In genomic region chr2:15565392-15565791, GRCh38 we compare ENCODE assay signal across 33 cellular contexts. TPM values are rescaled to one million over a fixed set of nuclear protein-coding genes. Genes with fewer than 3 reads are reported as not detected.
DNase-seq lines count a peak whose midpoint lies in the region; ATAC-seq, FAIRE-seq and TF ChIP-seq lines count a peak whose summit lies in the region.
"Had no signal": no experiment of that assay in that cellular context is flagged by ENCODE, and none has a peak within 500 bp of the region (broad histone marks: within the 10 kb centered on the region; RNA-seq: fewer than 3 reads in every experiment).

No MANE protein-coding gene starts in this region.

- H2AFZ ChIP-seq in HepG2 (ENCODE audit: low read length): no peak overlapping the region
- peak overlapping the region; percentile 66 for H2AFZ ChIP-seq in K562 (ENCODE audit: low read depth, low read length)

- H3K9ac ChIP-seq in HepG2 (ENCODE audit: insufficient read depth, low read depth, low read length) (no peak overlapping the region), K562 (ENCODE audit: insufficient read depth in 1 of 2, low read depth in 2 of 2, low read length in 2 of 2) (no peak overlapping the region)
- H3K9ac ChIP-seq: BLaER1; BLaER1 treated with 17β-estradiol and CSF1 and Interleukin-3, amounts not matched to agents 10 nM and 100 nM had no signal

- H4K20me1 ChIP-seq in HepG2 (ENCODE audit: insufficient read depth, low read length) (no peaks in the 10 kb centered on the region), K562 (replicated peaks; ENCODE audit: control insufficient read depth, insufficient read depth, low read length) (no peaks in the 10 kb centered on the region)
- H4K20me1 ChIP-seq: BLaER1 had no signal

- TF ChIP-seq CTCF in HepG2 (CRISPR knock-in tag; IDR thresholded peaks at IDR 0.05) (no peak), right lobe of liver (IDR thresholded peaks at IDR 0.05) (no peak), K562 (IDR thresholded peaks at IDR 0.05 in 2 of 3, conservative IDR thresholded peaks at IDR 0.05 in 1 of 3; ENCODE audit: insufficient read depth in 2 of 3, low read depth in 1 of 3, low read length in 3 of 3) (no peak)

- H3K4me3 ChIP-seq in HepG2 (replicated peaks in 1 of 3; ENCODE audit: insufficient read depth in 1 of 3, low read depth in 2 of 3, low read length in 3 of 3): no peak overlapping the region
- no peak overlapping the region for H3K4me3 ChIP-seq in right lobe of liver
- no peak overlapping the region for H3K4me3 ChIP-seq in K562
- H3K4me3 ChIP-seq: A549; BLaER1; BLaER1 treated with 17β-estradiol and CSF1 and Interleukin-3, amounts not matched to agents 10 nM and 100 nM had no signal

- no peaks in the 10 kb centered on the region for H3K9me1 ChIP-seq in K562 (ENCODE audit: control insufficient read depth, insufficient read depth, low read length)

- BruUV-seq in HepG2 (replicated peaks; lab: Mats Ljungman, UMichigan): no TSS peak
- BruUV-seq in K562 (replicated peaks; lab: Mats Ljungman, UMichigan): no TSS peak

- no peak for TF ChIP-seq POLR2A in HepG2 (IDR thresholded peaks at IDR 0.05; ENCODE audit: insufficient read depth in 1 of 2, low read depth in 2 of 2, low read length in 2 of 2)
- no peak for TF ChIP-seq POLR2A in right lobe of liver (IDR thresholded peaks at IDR 0.05)
- TF ChIP-seq POLR2A in K562 (conservative IDR thresholded peaks at IDR 0.05): no peak

- POLR2A ChIA-PET in HepG2 (lab: Yijun Ruan, JAX) (no interaction called here), K562 (lab: Yijun Ruan, JAX) (interaction anchor here (2.2 kb wide), 1 partner anchor 12 kb away, joined by 5 read pairs; no protein-coding TSS in a partner anchor)

- 43% methylated on average over 3 of the region's 3 CpGs for whole genome bisulfite sequencing in HepG2 (ENCODE audit: low lambda C conversion rate)
- 70% methylated on average over 3 of the region's 3 CpGs for WGBS in right lobe of liver (ENCODE audit: insufficient coverage, low coverage, low lambda C conversion rate, missing lambda C conversion rate)
- WGBS in K562 (ENCODE audit: insufficient coverage, low coverage, missing lambda C conversion rate): 73% methylated on average over 3 of the region's 3 CpGs

- TF ChIP-seq RAD21 in HepG2 (CRISPR knock-in tag; IDR thresholded peaks at IDR 0.05) (no peak), K562 (CRISPR knock-in tag; conservative IDR thresholded peaks at IDR 0.05 in 1 of 2, IDR thresholded peaks at IDR 0.05 in 1 of 2) (no peak)

- DNase-seq in HepG2 (ENCODE audit: low spot score): no peak
- DNase-seq in right lobe of liver: no peak
- peak; percentile 90 for DNase-seq in SK-N-DZ (ENCODE audit: low spot score)
- DNase-seq in K562 (ENCODE audit: extremely low read depth in 1 of 4, low spot score in 3 of 4): no peak
- no peak for DNase-seq in H4 (ENCODE audit: low spot score)
- DNase-seq in NCI-H345 treated with DMSO at 0.1 percent for 48 hours (lab: John Stamatoyannopoulos, UW; ENCODE audit: unreplicated experiment): no peak
- DNase-seq: 8988T; ACHN; AML-193; BE2C; C1 segment of cervical spinal cord; Caco-2; Calu3; CD4-positive, alpha-beta memory T cell; CD4-positive, alpha-beta T cell; CD4-positive, CD25-positive, alpha-beta regulatory T cell; CD8-positive, alpha-beta memory T cell; CD8-positive, alpha-beta T cell; COR-L47; DMS 273 treated with DMSO at 0.1 percent for 48 hours; DMS153; DMS53; DMS79; DMS79 treated with DMSO at 0.1 percent for 48 hours; DND-41; EL had no signal

- intact Hi-C loops in HepG2 (cut with micrococcal nuclease; ENCODE audit: unreplicated experiment) (no loop called here), right lobe of liver (cut with DNase I) (no loop called here), K562 (cut with micrococcal nuclease) (no loop called here)

- ATAC-seq in HepG2: no peak
- no peak for ATAC-seq in right lobe of liver
- ATAC-seq in K562: no peak
- ATAC-seq: A549; CD8-positive, alpha-beta T cell had no signal

- no peak overlapping the region for H3K4me2 ChIP-seq in HepG2 (ENCODE audit: low read depth, low read length)
- no peak overlapping the region for H3K4me2 ChIP-seq in K562 (ENCODE audit: insufficient read depth, low read length)
- H3K4me2 ChIP-seq: A549; BLaER1; BLaER1 treated with 17β-estradiol and CSF1 and Interleukin-3, amounts not matched to agents 10 nM and 100 nM had no signal

- in situ Hi-C loops in HepG2 (cut with HindIII; ENCODE audit: extremely low pct_ligation_motif_present, low pct_unique_long_range_greater_than_20kb): no loop called here
- in situ Hi-C loops in K562 (cut with MboI): no loop called here

- no peaks in the 10 kb centered on the region for H3K9me3 ChIP-seq in HepG2 (ENCODE audit: low read length)
- H3K9me3 ChIP-seq in right lobe of liver: no peaks in the 10 kb centered on the region
- H3K9me3 ChIP-seq in K562 (replicated peaks; ENCODE audit: control insufficient read depth, insufficient read depth, low read depth, low read length): no peaks in the 10 kb centered on the region
- H3K9me3 ChIP-seq: A549; BE2C; BLaER1; BLaER1 treated with 17β-estradiol and CSF1 and Interleukin-3, amounts not matched to agents 10 nM and 100 nM; Caco-2 had no signal

- H3K36me3 ChIP-seq in HepG2 (replicated peaks in 1 of 2; ENCODE audit: control insufficient read depth in 1 of 2, insufficient read depth in 2 of 2, low read length in 2 of 2) (no peaks in the 10 kb centered on the region), right lobe of liver (no peaks in the 10 kb centered on the region), K562 (ENCODE audit: control insufficient read depth, insufficient read depth, low read length) (no peaks in the 10 kb centered on the region)
- H3K36me3 ChIP-seq: BE2C; BLaER1; BLaER1 treated with 17β-estradiol and CSF1 and Interleukin-3, amounts not matched to agents 10 nM and 100 nM had no signal

- H3K27ac ChIP-seq in HepG2 (ENCODE audit: extremely low read length, insufficient read depth, low read length) (no peak overlapping the region), right lobe of liver (no peak overlapping the region), K562 (ENCODE audit: extremely low read depth, low read depth, low read length) (no peak overlapping the region)
- H3K27ac ChIP-seq: 22Rv1; A549; BLaER1; BLaER1 treated with 17β-estradiol and CSF1 and Interleukin-3, amounts not matched to agents 10 nM and 100 nM; C4-2B had no signal

- H3K27me3 ChIP-seq in HepG2 (ENCODE audit: control insufficient read depth in 1 of 2, insufficient read depth in 2 of 2, low read length in 2 of 2) (peaks cover 0 to 9% of the 10 kb centered on the region in 2 experiments; a peak in 2 of 5 replicates), right lobe of liver (no peaks in the 10 kb centered on the region), K562 (ENCODE audit: control insufficient read depth in 2 of 2, insufficient read depth in 2 of 2, low read length in 2 of 2) (no peaks in the 10 kb centered on the region)
- H3K27me3 ChIP-seq: BE2C; BLaER1; BLaER1 treated with 17β-estradiol and CSF1 and Interleukin-3, amounts not matched to agents 10 nM and 100 nM had no signal

- H3K79me2 ChIP-seq in HepG2 (ENCODE audit: insufficient read depth, low read length) (peaks cover 9% of the 10 kb centered on the region), K562 (ENCODE audit: control insufficient read depth, insufficient read depth, low read length) (peaks cover 19% of the 10 kb centered on the region)

- H3K4me1 ChIP-seq in HepG2 (ENCODE audit: insufficient read depth, low read length) (peaks cover 28% of the 10 kb centered on the region), right lobe of liver (peaks cover 0 to 5% (median 0%) of the 10 kb centered on the region in 4 donors), K562 (replicated peaks in 1 of 2; ENCODE audit: control insufficient read depth in 2 of 2, insufficient read depth in 2 of 2, low read length in 2 of 2) (peaks cover 13 to 26% of the 10 kb centered on the region in 2 experiments)
- H3K4me1 ChIP-seq: Caco-2 had no signal

- FAIRE-seq in HepG2 (lab: Jason Lieb, UNC): no peak
- no peak for FAIRE-seq in K562 (lab: Jason Lieb, UNC)
- FAIRE-seq: A204.1, A549, D721Med had no signal

- no peak for TF ChIP-seq EP300 in HepG2 (IDR thresholded peaks at IDR 0.05; ENCODE audit: low read depth in 2 of 2, low read length in 2 of 2)
- TF ChIP-seq EP300 in HepG2 (CRISPR knock-in tag; IDR thresholded peaks at IDR 0.05; ENCODE audit: borderline replicate concordance): no peak
- no peak for TF ChIP-seq EP300 in K562 (IDR thresholded peaks at IDR 0.05; ENCODE audit: low read length)

- CTCF ChIA-PET in HepG2 (lab: Yijun Ruan, JAX; ENCODE audit: low intra/inter-chr PET ratio, low total read pairs): no interaction called here
- CTCF ChIA-PET in K562 (lab: Yijun Ruan, JAX; ENCODE audit: low intra/inter-chr PET ratio): no interaction called here

RNA-seq across cellular contexts. Expression of gene NBAS, which starts 4.3 kb away (rescaled TPM):
- total RNA-seq in HepG2 (2016; rRNA removed; fragmentation: Illumina TruSeq; extraction: Trizol) (58.7 and 61.4 TPM in 2 replicates), right lobe of liver (10 to 100 TPM; 16.1 to 21.8 (median 18.5) TPM), K562 (2014; rRNA removed) (69.9 and 79.6 TPM in 2 replicates), K562 (2014; rRNA removed; fragmentation: Illumina TruSeq; extraction: Trizol) (90.3 and 91.4 TPM in 2 replicates), K562 (2015; rRNA removed; fragmentation: Illumina TruSeq; extraction: Trizol) (90.1 and 94.4 TPM in 2 replicates), K562 (2021) (91.2 and 95.8 TPM in 2 replicates)
- 52.9 and 59.9 TPM in 2 replicates for total RNA-seq in HepG2 (2016; cell fraction: cytosol; rRNA removed; fragmentation: Illumina TruSeq; extraction: Trizol; ENCODE audit: low read depth)
- 56.3 and 56.6 TPM in 2 replicates for total RNA-seq in HepG2 (2016; cell fraction: insoluble cytoplasmic fraction; rRNA removed; fragmentation: Illumina TruSeq; extraction: Trizol)
- 27.5 and 33.9 TPM in 2 replicates for total RNA-seq in HepG2 (2016; cell fraction: membrane; rRNA removed; fragmentation: Illumina TruSeq; extraction: Trizol)
- total RNA-seq in HepG2 (2016; cell fraction: nucleus; rRNA removed; fragmentation: Illumina TruSeq; extraction: Trizol): 75.6 and 80.4 TPM in 2 replicates
- polyA plus RNA-seq in HepG2 (2011; rRNA removed) (28.8 and 33.6 TPM in 2 replicates), K562 (2011; rRNA removed) (55.3 and 56.7 TPM in 2 replicates), K562 (2014; fragmentation: Illumina TruSeq; extraction: Trizol) (63.7 and 70.8 TPM in 2 replicates), K562 (2014; fragmentation: Nextera tagmentation; extraction: Ambion mirVana) (10 to 100 TPM; 15.3 to 33.5 TPM), K562 (2014; rRNA removed) (43.1 and 49.5 TPM in 2 replicates)
- polyA plus RNA-seq in HepG2 (2011; cell fraction: cytosol; rRNA removed): 29.5 and 30.7 TPM in 2 replicates
- 23.2 and 23.7 TPM in 2 replicates for polyA plus RNA-seq in HepG2 (2011; cell fraction: nucleus; rRNA removed)
- polyA plus RNA-seq in HepG2 (2012): 26.5 and 30.9 TPM in 2 replicates
- polyA plus RNA-seq in HepG2 (2016; cell fraction: cytosol; fragmentation: Illumina TruSeq; extraction: Trizol; ENCODE audit: low read depth): 14.7 and 16.9 TPM in 2 replicates
- 27.5 and 27.7 TPM in 2 replicates for polyA plus RNA-seq in HepG2 (2016; cell fraction: insoluble cytoplasmic fraction; fragmentation: Illumina TruSeq; extraction: Trizol; ENCODE audit: low read depth)
- 5.6 and 6.1 TPM in 2 replicates for polyA plus RNA-seq in HepG2 (2016; cell fraction: membrane; fragmentation: Illumina TruSeq; extraction: Trizol; ENCODE audit: low read depth)
- 39.1 and 42.0 TPM in 2 replicates for polyA plus RNA-seq in HepG2 (2016; cell fraction: nucleus; fragmentation: Illumina TruSeq; extraction: Trizol; ENCODE audit: insufficient read depth, low read depth)
- 55.2 and 126 TPM in 2 replicates for polyA minus RNA-seq in HepG2 (2011; rRNA and poly(A)+ RNA removed; ENCODE audit: low replicate concordance)
- 57.6 and 62.9 TPM in 2 replicates for polyA minus RNA-seq in HepG2 (2011; cell fraction: cytosol; rRNA and poly(A)+ RNA removed)
- polyA minus RNA-seq in HepG2 (2011; cell fraction: nucleus; rRNA and poly(A)+ RNA removed): 102 and 117 TPM in 2 replicates
- 171 and 202 TPM in 2 replicates for polyA plus RNA-seq in SK-N-DZ (2014; cell fraction: cytosol; rRNA removed)
- 123 and 132 TPM in 2 replicates for polyA plus RNA-seq in SK-N-DZ (2014; cell fraction: nucleus; rRNA removed)
- 91.7 and 241 TPM in 2 replicates for total RNA-seq in K562 (2011; cell fraction: chromatin; rRNA removed; ENCODE audit: low replicate concordance)
- total RNA-seq in K562 (2011; cell fraction: nucleolus; rRNA removed): 43.5 and 55.7 TPM in 2 replicates
- 65.8 and 79.2 TPM in 2 replicates for total RNA-seq in K562 (2011; cell fraction: nucleoplasm; rRNA removed)
- 40.2 and 57.1 TPM in 2 replicates for polyA plus RNA-seq in K562 (2011; cell fraction: cytosol; rRNA removed)
- polyA plus RNA-seq in K562 (2011; cell fraction: nucleus; rRNA removed): 61.7 and 63.2 TPM in 2 replicates
- polyA plus RNA-seq in K562 (2012): 55.4 and 126 TPM in 2 replicates
- 182 and 229 TPM in 2 replicates for polyA minus RNA-seq in K562 (2011; rRNA and poly(A)+ RNA removed)
- 75.2 and 76.4 TPM in 2 replicates for polyA minus RNA-seq in K562 (2011; cell fraction: cytosol; rRNA and poly(A)+ RNA removed)
- polyA minus RNA-seq in K562 (2011; cell fraction: nucleus; rRNA and poly(A)+ RNA removed): 67.5 and 123 TPM in 2 replicates
- total RNA-seq in H4 (2014; rRNA removed; shearing (Covaris generic)): 16.2 and 18.2 TPM in 2 replicates

RNA-seq across cellular contexts. Expression of gene DDX1, which starts 26.3 kb away (rescaled TPM):
- total RNA-seq in HepG2 (2016; rRNA removed; fragmentation: Illumina TruSeq; extraction: Trizol) (130 and 254 TPM in 2 replicates), right lobe of liver (10 to 100 TPM; 29.7 to 43.5 (median 37.6) TPM), K562 (2014; rRNA removed) (116 and 118 TPM in 2 replicates), K562 (2014; rRNA removed; fragmentation: Illumina TruSeq; extraction: Trizol) (277 and 293 TPM in 2 replicates), K562 (2015; rRNA removed; fragmentation: Illumina TruSeq; extraction: Trizol) (212 and 232 TPM in 2 replicates), K562 (2021) (190 and 203 TPM in 2 replicates)
- 20.7 and 26.0 TPM in 2 replicates for total RNA-seq in HepG2 (2016; cell fraction: cytosol; rRNA removed; fragmentation: Illumina TruSeq; extraction: Trizol; ENCODE audit: low read depth)
- 128 and 254 TPM in 2 replicates for total RNA-seq in HepG2 (2016; cell fraction: insoluble cytoplasmic fraction; rRNA removed; fragmentation: Illumina TruSeq; extraction: Trizol)
- 42.3 and 49.4 TPM in 2 replicates for total RNA-seq in HepG2 (2016; cell fraction: membrane; rRNA removed; fragmentation: Illumina TruSeq; extraction: Trizol)
- total RNA-seq in HepG2 (2016; cell fraction: nucleus; rRNA removed; fragmentation: Illumina TruSeq; extraction: Trizol): 114 and 115 TPM in 2 replicates
- polyA plus RNA-seq in HepG2 (2011; rRNA removed) (60.9 and 81.6 TPM in 2 replicates), K562 (2011; rRNA removed) (143 and 249 TPM in 2 replicates), K562 (2014; fragmentation: Illumina TruSeq; extraction: Trizol) (217 and 239 TPM in 2 replicates), K562 (2014; fragmentation: Nextera tagmentation; extraction: Ambion mirVana) (100 to 1,000 TPM; 172 to 265 TPM), K562 (2014; rRNA removed) (176 and 184 TPM in 2 replicates)
- polyA plus RNA-seq in HepG2 (2011; cell fraction: cytosol; rRNA removed): 36.8 and 56.4 TPM in 2 replicates
- 33.2 and 43.2 TPM in 2 replicates for polyA plus RNA-seq in HepG2 (2011; cell fraction: nucleus; rRNA removed)
- 87.2 and 121 TPM in 2 replicates for polyA plus RNA-seq in HepG2 (2012)
- 17.5 and 20.7 TPM in 2 replicates for polyA plus RNA-seq in HepG2 (2016; cell fraction: cytosol; fragmentation: Illumina TruSeq; extraction: Trizol; ENCODE audit: low read depth)
- 266 and 281 TPM in 2 replicates for polyA plus RNA-seq in HepG2 (2016; cell fraction: insoluble cytoplasmic fraction; fragmentation: Illumina TruSeq; extraction: Trizol; ENCODE audit: low read depth)
- polyA plus RNA-seq in HepG2 (2016; cell fraction: membrane; fragmentation: Illumina TruSeq; extraction: Trizol; ENCODE audit: low read depth): 28.6 and 36.5 TPM in 2 replicates
- polyA plus RNA-seq in HepG2 (2016; cell fraction: nucleus; fragmentation: Illumina TruSeq; extraction: Trizol; ENCODE audit: insufficient read depth, low read depth): 120 and 122 TPM in 2 replicates
- polyA minus RNA-seq in HepG2 (2011; rRNA and poly(A)+ RNA removed; ENCODE audit: low replicate concordance): 15.7 and 27.0 TPM in 2 replicates
- polyA minus RNA-seq in HepG2 (2011; cell fraction: cytosol; rRNA and poly(A)+ RNA removed): 54.9 and 60.7 TPM in 2 replicates
- polyA minus RNA-seq in HepG2 (2011; cell fraction: nucleus; rRNA and poly(A)+ RNA removed): 109 and 119 TPM in 2 replicates
- 5,002 and 5,638 TPM in 2 replicates for polyA plus RNA-seq in SK-N-DZ (2014; cell fraction: cytosol; rRNA removed)
- 4,616 and 5,818 TPM in 2 replicates for polyA plus RNA-seq in SK-N-DZ (2014; cell fraction: nucleus; rRNA removed)
- total RNA-seq in K562 (2011; cell fraction: chromatin; rRNA removed; ENCODE audit: low replicate concordance): 46.4 and 156 TPM in 2 replicates
- total RNA-seq in K562 (2011; cell fraction: nucleolus; rRNA removed): 25.7 and 32.1 TPM in 2 replicates
- 53.1 and 62.4 TPM in 2 replicates for total RNA-seq in K562 (2011; cell fraction: nucleoplasm; rRNA removed)
- 32.5 and 67.6 TPM in 2 replicates for polyA plus RNA-seq in K562 (2011; cell fraction: cytosol; rRNA removed)
- polyA plus RNA-seq in K562 (2011; cell fraction: nucleus; rRNA removed): 41.8 and 80.5 TPM in 2 replicates
- polyA plus RNA-seq in K562 (2012): 113 and 183 TPM in 2 replicates
- polyA minus RNA-seq in K562 (2011; rRNA and poly(A)+ RNA removed): 229 and 258 TPM in 2 replicates
- polyA minus RNA-seq in K562 (2011; cell fraction: cytosol; rRNA and poly(A)+ RNA removed): 54.7 and 90.4 TPM in 2 replicates
- 44.2 and 74.3 TPM in 2 replicates for polyA minus RNA-seq in K562 (2011; cell fraction: nucleus; rRNA and poly(A)+ RNA removed)
- total RNA-seq in H4 (2014; rRNA removed; shearing (Covaris generic)): 46.2 and 53.1 TPM in 2 replicates
